20 cellular contexts compared by ENCODE assay signal in genomic region chr10:123016228-123016627, GRCh38. TPM values are rescaled to one million over a fixed set of nuclear protein-coding genes. Genes with fewer than 3 reads are reported as not detected.
DNase-seq lines count a peak whose midpoint lies in the region; ATAC-seq and TF ChIP-seq lines count a peak whose summit lies in the region.
"Had no signal": no experiment of that assay in that cellular context is flagged by ENCODE, and none has a peak within 500 bp of the region (broad histone marks: within the 10 kb centered on the region; RNA-seq: fewer than 3 reads in every experiment).

No MANE protein-coding gene starts in this region.

- no peaks in the 10 kb centered on the region for H3K79me2 ChIP-seq in GM23338 (replicated peaks; ENCODE audit: insufficient read depth)

- no peak overlapping the region; the same call in 2 of the 3 replicates for H3K4me3 Mint-ChIP-seq in GM23338
- H3K4me3 Mint-ChIP-seq: CD4-positive, alpha-beta memory T cell had no signal

- H3K27me3 Mint-ChIP-seq in GM23338 (ENCODE audit: insufficient read depth, low read depth, poor library complexity): peaks cover 31% of the 10 kb centered on the region
- H3K27me3 Mint-ChIP-seq: CD4-positive, alpha-beta memory T cell had no signal

- BruUV-seq in A673 (replicated peaks; lab: Mats Ljungman, UMichigan): no TSS peak

- H3K9me3 Mint-ChIP-seq in GM23338: peaks cover 19% of the 10 kb centered on the region

- no peak for ATAC-seq in GM23338
- ATAC-seq in upper lobe of right lung: peak; percentile 55
- no peak for ATAC-seq in GM18907 (IDR thresholded peaks at IDR 0.05; ENCODE audit: unreplicated experiment)
- ATAC-seq: A549, GM12878, HCT116 had no signal

- H3K4me3 ChIP-seq in A673 (ENCODE audit: low read depth, low read length, poor library complexity, severe bottlenecking) (no peak overlapping the region), GM23338 (no peak overlapping the region), upper lobe of right lung (no peak overlapping the region), coronary artery (no peak overlapping the region)
- H3K4me3 ChIP-seq: A549, GM12878 had no signal

- H3K36me3 ChIP-seq in A673 (ENCODE audit: insufficient read depth, low read length, poor library complexity, severe bottlenecking): no peaks in the 10 kb centered on the region
- no peaks in the 10 kb centered on the region for H3K36me3 ChIP-seq in GM23338 (ENCODE audit: insufficient read depth)
- no peaks in the 10 kb centered on the region for H3K36me3 ChIP-seq in upper lobe of right lung

- H4K20me1 ChIP-seq in GM23338 (replicated peaks; ENCODE audit: insufficient read depth): no peaks in the 10 kb centered on the region

- H3K9me2 ChIP-seq in GM23338 (ENCODE audit: insufficient read depth): no peaks in the 10 kb centered on the region

- no peak for TF ChIP-seq CTCF in A673 (conservative IDR thresholded peaks at IDR 0.05; ENCODE audit: low read depth, low read length)
- TF ChIP-seq CTCF in GM23338 (conservative IDR thresholded peaks at IDR 0.05; ENCODE audit: low read depth in 2 of 2): no peak
- no peak for TF ChIP-seq CTCF in upper lobe of right lung (IDR thresholded peaks at IDR 0.05)
- TF ChIP-seq CTCF in coronary artery (IDR thresholded peaks at IDR 0.05): no peak

- H3K4me1 Mint-ChIP-seq in GM23338: peaks cover 56% of the 10 kb centered on the region

- H3F3A ChIP-seq in GM23338 (replicated peaks; ENCODE audit: low read depth): no peaks in the 10 kb centered on the region

- H3K27ac Mint-ChIP-seq in GM23338: no peak overlapping the region
- H3K27ac Mint-ChIP-seq: CD4-positive, alpha-beta memory T cell had no signal

- H3K4me2 ChIP-seq in GM23338: 0 out of 2 replicates have a peak overlapping the region, but pooled peaks have one; percentile 64
- H3K4me2 ChIP-seq: A549 had no signal

- POLR2A ChIA-PET in A673 (lab: Charles Lee; ENCODE audit: low non-redundant PET): no interaction called here

- intact Hi-C loops in A673 (cut with micrococcal nuclease; ENCODE audit: unreplicated experiment): no loop called here
- intact Hi-C loops in upper lobe of right lung (cut with DNase I): no loop called here

- DNase-seq in A673 (ENCODE audit: low spot score): peak; percentile 27
- no peak for DNase-seq in GM23338 (ENCODE audit: low spot score)
- DNase-seq in M059J (ENCODE audit: low read depth): peak; percentile 13
- no peak for DNase-seq in upper lobe of right lung
- no peak for DNase-seq in NCI-H2107 treated with DMSO at 0.1 percent for 48 hours (lab: John Stamatoyannopoulos, UW; ENCODE audit: unreplicated experiment)
- DNase-seq in coronary artery (ENCODE audit: low spot score): no peak
- DNase-seq: 8988T; C1 segment of cervical spinal cord; Calu3; CD4-positive, alpha-beta memory T cell; COR-L47; DMS53; DND-41; EL; GDM1; H7 had no signal

- no peak overlapping the region for H2AFZ ChIP-seq in GM23338

- no peaks in the 10 kb centered on the region for H3K9me3 ChIP-seq in A673 (ENCODE audit: low read depth, low read length, poor library complexity, severe bottlenecking)
- no peaks in the 10 kb centered on the region for H3K9me3 ChIP-seq in upper lobe of right lung
- H3K9me3 ChIP-seq: A549 had no signal

- peaks cover 44% of the 10 kb centered on the region for H3K36me3 Mint-ChIP-seq in GM23338 (ENCODE audit: low read depth)

- CTCF ChIA-PET in A673 (lab: Charles Lee): no interaction called here

- H3K27me3 ChIP-seq in A673 (replicated peaks; ENCODE audit: insufficient read depth, low read depth, low read length, poor library complexity): no peaks in the 10 kb centered on the region
- H3K27me3 ChIP-seq in GM23338 (ENCODE audit: insufficient read depth): peaks cover 25% of the 10 kb centered on the region
- H3K27me3 ChIP-seq in upper lobe of right lung: no peaks in the 10 kb centered on the region

- peaks cover 4% of the 10 kb centered on the region for H3K4me1 ChIP-seq in A673 (ENCODE audit: insufficient read depth, low read length, poor library complexity, severe bottlenecking)
- peaks cover 60% of the 10 kb centered on the region for H3K4me1 ChIP-seq in GM23338 (ENCODE audit: insufficient read depth)
- H3K4me1 ChIP-seq in upper lobe of right lung: peaks cover under 1% of the 10 kb centered on the region

- H3K27ac ChIP-seq in A673 (ENCODE audit: low read depth, low read length, poor library complexity, severe bottlenecking) (no peak overlapping the region), GM23338 (ENCODE audit: low read depth) (no peak overlapping the region), upper lobe of right lung (no peak overlapping the region), coronary artery (no peak overlapping the region)
- H3K27ac ChIP-seq: A549 had no signal

TF ChIP-seq in GM23338, 12 proteins besides CTCF, POLR2A, EP300 and RAD21 (continues in another document):
- TF ChIP-seq NANOG (IDR thresholded peaks at IDR 0.05; ENCODE audit: borderline replicate concordance) (no peak), REST (IDR thresholded peaks at IDR 0.05; ENCODE audit: unreplicated experiment) (no peak), EZH2 (IDR thresholded peaks at IDR 0.05; ENCODE audit: low read depth, unreplicated experiment) (no peak), ZNF114 (CRISPR knock-in tag; IDR thresholded peaks at IDR 0.05) (no peak), CREB1 (CRISPR knock-in tag; IDR thresholded peaks at IDR 0.05; ENCODE audit: low read depth) (no peak)

RNA-seq across cellular contexts. Expression of gene ACADSB, which starts 7.4 kb away (rescaled TPM):
- total RNA-seq in A673 (2021): 20.4 and 27.8 TPM in 2 replicates
- total RNA-seq in GM23338 (2014; rRNA removed; shearing (Covaris generic)): 6.5 and 8.5 TPM in 2 replicates
- polyA plus RNA-seq in GM23338 (2016; fragmentation: Nextera tagmentation; extraction: Ambion mirVana): 3.7 and 4.1 TPM in 2 replicates
- total RNA-seq in M059J (2014; rRNA removed; shearing (Covaris generic)): 2.3 and 3.8 TPM in 2 replicates
- 27.1 TPM for total RNA-seq in upper lobe of right lung

RNA-seq across cellular contexts. Expression of gene IKZF5, which starts 7.6 kb away (rescaled TPM):
- total RNA-seq in A673 (2021) (13.8 and 14.4 TPM in 2 replicates), upper lobe of right lung (19.9 TPM)
- total RNA-seq in GM23338 (2014; rRNA removed; shearing (Covaris generic)): 10.5 and 10.7 TPM in 2 replicates
- 5.2 and 6.9 TPM in 2 replicates for polyA plus RNA-seq in GM23338 (2016; fragmentation: Nextera tagmentation; extraction: Ambion mirVana)
- total RNA-seq in M059J (2014; rRNA removed; shearing (Covaris generic)): 1.7 and 3.6 TPM in 2 replicates

RNA-seq across cellular contexts. Expression of gene PSTK, which starts 36.0 kb away (rescaled TPM):
- total RNA-seq in A673 (2021): 4.5 and 5.7 TPM in 2 replicates
- 2.3 and 4.8 TPM in 2 replicates for total RNA-seq in GM23338 (2014; rRNA removed; shearing (Covaris generic))
- polyA plus RNA-seq in GM23338 (2016; fragmentation: Nextera tagmentation; extraction: Ambion mirVana): 9.3 and 9.9 TPM in 2 replicates
- total RNA-seq in M059J (2014; rRNA removed; shearing (Covaris generic)): 14.1 and 16.6 TPM in 2 replicates
- 2.5 TPM for total RNA-seq in upper lobe of right lung

Comparison
In these comparisons a context has a peak if more than half of its experiments do, and no peak if none do; other contexts are left out.
1. DNase-seq: peak in A673 (single experiment) and M059J (single experiment); none in GM23338 (single experiment), upper lobe of right lung (single experiment), NCI-H2107 treated with DMSO at 0.1 percent for 48 hours (single experiment) and coronary artery (single experiment).